In genomic region chr19:2273356-2274184, GRCh38 we compare ENCODE assay signal across 1 cellular context.
A peak's percentile ranks its signal among the peaks of the same experiment; 100 is the strongest.
TF ChIP-seq lines count a peak whose summit lies in the region.

No MANE protein-coding gene starts in this region.

TF ChIP-seq in K562, 482 proteins besides CTCF, POLR2A, EP300 and RAD21 (continued from another document and continues in another):
- peak; percentile 78 for TF ChIP-seq ZBTB33 (CRISPR knock-in tag; IDR thresholded peaks at IDR 0.05)
- TF ChIP-seq CCAR2 (IDR thresholded peaks at IDR 0.05; ENCODE audit: low read depth, low read length): no peak
- no peak for TF ChIP-seq TAF15 (IDR thresholded peaks at IDR 0.05; ENCODE audit: low read depth, low read length)
- no peak; the same call in 1 of the 2 replicates for TF ChIP-seq TEAD4 (IDR thresholded peaks at IDR 0.05; ENCODE audit: low read length)
- no peak for TF ChIP-seq TEAD4 (CRISPR knock-in tag; IDR thresholded peaks at IDR 0.05; ENCODE audit: borderline replicate concordance)
- TF ChIP-seq ETV5 (CRISPR knock-in tag; IDR thresholded peaks at IDR 0.05; ENCODE audit: low read depth): peak; percentile 74; the same call in 1 of the 2 replicates
- TF ChIP-seq CHAMP1 (IDR thresholded peaks at IDR 0.05): no peak
- peak; percentile 51 for TF ChIP-seq RBBP5 (IDR thresholded peaks at IDR 0.05; ENCODE audit: borderline replicate concordance, insufficient read depth, low read length, poor library complexity, severe bottlenecking)
- peak; percentile 31 for TF ChIP-seq PHF20 (IDR thresholded peaks at IDR 0.05; ENCODE audit: partially characterized antibody)
- TF ChIP-seq HEY1 (CRISPR knock-in tag; IDR thresholded peaks at IDR 0.05; ENCODE audit: borderline replicate concordance): no peak; the same call in 1 of the 2 replicates
- TF ChIP-seq MNT (conservative IDR thresholded peaks at IDR 0.05): peak; percentile 54 to 83; a peak in 3 of 4 replicates
- peak; percentile 95 for TF ChIP-seq HCFC1 (IDR thresholded peaks at IDR 0.05; ENCODE audit: low read depth, low read length)
- peak; percentile 83 for TF ChIP-seq POLR2G (IDR thresholded peaks at IDR 0.05; ENCODE audit: low read depth, low read length)
- TF ChIP-seq KDM5B (IDR thresholded peaks at IDR 0.05; ENCODE audit: insufficient replicate concordance, low read depth, low read length): no peak
- TF ChIP-seq GABPA (tag; conservative IDR thresholded peaks at IDR 0.05; ENCODE audit: low read depth): peak; percentile 98
- peak; percentile 64 for TF ChIP-seq POLR2B (IDR thresholded peaks at IDR 0.05; ENCODE audit: low read depth, partially characterized antibody)
- peak; percentile 92 to 93 for TF ChIP-seq NRF1 (conservative IDR thresholded peaks at IDR 0.05 in 1 of 2, IDR thresholded peaks at IDR 0.05 in 1 of 2)
- peak; percentile 92 for TF ChIP-seq FUS (optimal IDR thresholded peaks at IDR 0.05; ENCODE audit: low read depth, low read length)
- peak; percentile 76 for TF ChIP-seq MAX (CRISPR knock-in tag; IDR thresholded peaks at IDR 0.05)
- TF ChIP-seq PHB (CRISPR knock-in tag; IDR thresholded peaks at IDR 0.05): peak; percentile 67
- TF ChIP-seq CBX3 (IDR thresholded peaks at IDR 0.05; ENCODE audit: borderline replicate concordance in 1 of 2, low read length in 2 of 2): 0 out of 3 replicates have a peak, but pooled peaks of 1 of the 2 experiments have one; percentile 46
- no peak for TF ChIP-seq ZNF232 (CRISPR knock-in tag; IDR thresholded peaks at IDR 0.05)
- TF ChIP-seq SIX5 (IDR thresholded peaks at IDR 0.05; ENCODE audit: borderline replicate concordance in 1 of 2, insufficient read depth in 1 of 2, low read depth in 1 of 2, low read length in 2 of 2): peak; percentile 79 to 80; a peak in 3 of 4 replicates
- no peak for TF ChIP-seq CLOCK (CRISPR knock-in tag; IDR thresholded peaks at IDR 0.05; ENCODE audit: borderline replicate concordance)
- TF ChIP-seq POLR3A (IDR thresholded peaks at IDR 0.05; ENCODE audit: borderline replicate concordance, extremely low read depth, insufficient read depth, insufficient read length): no peak
- TF ChIP-seq TSHZ1 (CRISPR knock-in tag; IDR thresholded peaks at IDR 0.05): no peak
- no peak for TF ChIP-seq ZNF165 (CRISPR knock-in tag; IDR thresholded peaks at IDR 0.05; ENCODE audit: borderline replicate concordance)
- TF ChIP-seq LCOR (CRISPR knock-in tag; IDR thresholded peaks at IDR 0.05): no peak
- no peak for TF ChIP-seq PYGO2 (tag; IDR thresholded peaks at IDR 0.05)
- peak; percentile 67; the same call in 1 of the 2 replicates for TF ChIP-seq ATF7 (IDR thresholded peaks at IDR 0.05)
- TF ChIP-seq MTA2 (IDR thresholded peaks at IDR 0.05; ENCODE audit: low read depth): peak; percentile 63
- TF ChIP-seq MYC (IDR thresholded peaks at IDR 0.05; ENCODE audit: low read depth, low read length): peak; percentile 62
- peak; percentile 90; the same call in 1 of the 2 replicates for TF ChIP-seq MYC (CRISPR knock-in tag; IDR thresholded peaks at IDR 0.05; ENCODE audit: borderline replicate concordance, low read depth)
- TF ChIP-seq MXI1 (IDR thresholded peaks at IDR 0.05; ENCODE audit: low read depth, low read length): no peak
- TF ChIP-seq THAP12 (CRISPR knock-in tag; IDR thresholded peaks at IDR 0.05): peak; percentile 47; the same call in 1 of the 2 replicates
- 0 out of 2 replicates have a peak, but pooled peaks have one; percentile 23 for TF ChIP-seq LARP7 (IDR thresholded peaks at IDR 0.05)
- peak; percentile 52; the same call in 1 of the 2 replicates for TF ChIP-seq TARDBP (IDR thresholded peaks at IDR 0.05)
- TF ChIP-seq YBX1 (IDR thresholded peaks at IDR 0.05): no peak
- TF ChIP-seq GATAD2B (IDR thresholded peaks at IDR 0.05; ENCODE audit: borderline replicate concordance): peak; percentile 52; the same call in 1 of the 2 replicates
- no peak for TF ChIP-seq ZNF23 (CRISPR knock-in tag; IDR thresholded peaks at IDR 0.05)
- TF ChIP-seq CREM (IDR thresholded peaks at IDR 0.05; ENCODE audit: low read depth): peak; percentile 72; the same call in 1 of the 2 replicates
- TF ChIP-seq CCNT2 (IDR thresholded peaks at IDR 0.05; ENCODE audit: borderline replicate concordance, extremely low read depth, insufficient read length, low read depth, low read length): peak; percentile 99
- TF ChIP-seq ZFPM2 (CRISPR knock-in tag; IDR thresholded peaks at IDR 0.05): no peak
- 0 out of 2 replicates have a peak, but pooled peaks have one; percentile 34 for TF ChIP-seq USF1 (CRISPR knock-in tag; IDR thresholded peaks at IDR 0.05)
- TF ChIP-seq PATZ1 (CRISPR knock-in tag; IDR thresholded peaks at IDR 0.05; ENCODE audit: borderline replicate concordance): no peak
